8 cellular contexts compared by ENCODE assay signal in the genomic region with DNA sequence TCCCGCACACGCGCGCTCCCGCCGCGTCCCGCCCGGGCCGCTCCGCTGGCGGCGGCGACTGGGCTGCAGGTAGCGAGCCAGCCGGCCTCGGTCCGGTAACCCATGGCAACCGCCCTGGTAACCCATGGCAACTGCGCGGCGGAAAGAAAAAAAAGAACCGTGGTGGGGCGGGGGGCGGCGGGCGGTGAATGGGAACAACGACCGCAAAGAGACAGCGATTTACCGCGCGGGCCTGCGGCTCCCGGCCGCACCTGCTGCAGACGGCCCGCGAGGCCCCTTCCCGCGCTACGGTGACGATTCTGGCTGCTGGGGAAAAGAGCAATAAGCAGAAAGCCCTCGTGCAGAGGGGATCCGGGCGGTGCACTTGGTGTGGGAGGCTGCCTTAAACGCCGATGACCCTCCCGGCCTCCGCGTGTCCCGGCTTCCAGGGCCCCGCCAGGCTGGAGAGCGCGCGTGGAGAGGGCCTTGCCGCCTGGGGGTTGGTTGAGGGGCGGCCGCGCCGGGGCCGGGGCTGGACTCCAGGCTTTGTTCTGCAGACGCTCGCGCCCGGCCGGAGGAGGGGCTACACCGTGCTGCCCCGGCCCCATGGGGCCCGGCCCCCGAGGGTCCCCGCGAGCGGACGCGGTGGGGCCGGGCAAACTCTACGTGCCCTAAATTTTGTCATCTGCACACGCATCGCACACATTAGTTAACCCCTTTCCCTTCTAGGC.
DNase-seq lines count a peak whose midpoint lies in the region; ATAC-seq and TF ChIP-seq lines count a peak whose summit lies in the region.

No MANE protein-coding gene starts in this region.

- no TSS peak for BruUV-seq in MCF 10A (replicated peaks; lab: Mats Ljungman, UMichigan)

- H3K27me3 ChIP-seq in breast epithelium: peaks cover 4 to 90% of the 10 kb centered on the region in 2 donors
- peaks cover 29 to 98% (median 95%) of the 10 kb centered on the region in 7 donors for H3K27me3 ChIP-seq in heart right ventricle

- no peak overlapping the region for H3K27ac Mint-ChIP-seq in MCF 10A (ENCODE audit: low read depth, unreplicated experiment)
- peak overlapping the region; percentile 33 for H3K27ac Mint-ChIP-seq in activated T-cell treated with anti-CD3 and anti-CD28 coated beads, Interleukin-2, amount 50 U/mL, for 72 hours

- peaks cover 0 to 6% of the 10 kb centered on the region in 2 donors for H3K4me1 ChIP-seq in breast epithelium
- H3K4me1 ChIP-seq in heart right ventricle: peaks cover 2 to 14% (median 6%) of the 10 kb centered on the region in 9 donors

- WGBS in heart right ventricle, 2 donors: 2% methylated on average over 71 to 80 of the region's 80 CpGs

- H3K27me3 Mint-ChIP-seq in MCF 10A (ENCODE audit: insufficient read depth, unreplicated experiment): no peaks in the 10 kb centered on the region
- peaks cover 24% of the 10 kb centered on the region for H3K27me3 Mint-ChIP-seq in activated T-cell treated with anti-CD3 and anti-CD28 coated beads, Interleukin-2, amount 50 U/mL, for 72 hours (ENCODE audit: low read depth)

- H3K27ac ChIP-seq in breast epithelium (no peak overlapping the region), heart right ventricle (no peak overlapping the region)

- POLR2A ChIA-PET in MCF 10A (lab: Yijun Ruan, JAX): no interaction called here

- peak overlapping the region; percentile 46 to 54 (median 49) for H3K4me3 ChIP-seq in breast epithelium
- peak overlapping the region; percentile 9 to 52 (median 38) for H3K4me3 ChIP-seq in heart right ventricle

- no peak for TF ChIP-seq POLR2A in breast epithelium (IDR thresholded peaks at IDR 0.05)

- DNase-seq in breast epithelium (ENCODE audit: low spot score in 2 of 2): peak in 1 of 2 donors; percentile 60
- no peak for DNase-seq in MCF 10A (ENCODE audit: unreplicated experiment)
- peak; percentile 60 for DNase-seq in NCI-H345 treated with DMSO at 0.1 percent for 48 hours (lab: John Stamatoyannopoulos, UW; ENCODE audit: unreplicated experiment)
- peak; percentile 49 to 51 for DNase-seq in activated T-cell treated with anti-CD3 and anti-CD28 coated beads, Interleukin-2, amount 50 U/mL, for 72 hours
- DNase-seq in heart right ventricle: peak in 1 of 2 donors; percentile 21
- DNase-seq in posterior cingulate gyrus: peak; percentile 34 to 93 (median 64)
- DNase-seq in H4 (ENCODE audit: low spot score): no peak

- intact Hi-C loops in breast epithelium (cut with DNase I; ENCODE audit: low total_unique reads): no loop called here
- intact Hi-C loops in MCF 10A (cut with micrococcal nuclease): no loop called here
- intact Hi-C loops in heart right ventricle (cut with DNase I): loop anchor here in 3 of 10 donors (2.0 to 10.0 kb wide), 4 partner anchors 126 to 786 kb away; no protein-coding TSS in a partner anchor
- intact Hi-C loops in posterior cingulate gyrus (cut with DNase I): no loop called here

- H3K36me3 ChIP-seq in breast epithelium (no peaks in the 10 kb centered on the region), heart right ventricle (peaks cover 0 to 4% (median 0%) of the 10 kb centered on the region in 9 donors)

- H3K9me3 ChIP-seq in breast epithelium (no peaks in the 10 kb centered on the region), heart right ventricle (no peaks in the 10 kb centered on the region)

- H3K36me3 Mint-ChIP-seq in MCF 10A (ENCODE audit: insufficient read depth, unreplicated experiment): no peaks in the 10 kb centered on the region
- H3K36me3 Mint-ChIP-seq in activated T-cell treated with anti-CD3 and anti-CD28 coated beads, Interleukin-2, amount 50 U/mL, for 72 hours (ENCODE audit: insufficient read depth in 2 of 2): peaks cover 1 to 5% of the 10 kb centered on the region in 2 donors

- H3K4me1 Mint-ChIP-seq in MCF 10A (ENCODE audit: insufficient read depth, unreplicated experiment): peaks cover 5% of the 10 kb centered on the region
- peaks cover 5% of the 10 kb centered on the region for H3K4me1 Mint-ChIP-seq in activated T-cell treated with anti-CD3 and anti-CD28 coated beads, Interleukin-2, amount 50 U/mL, for 72 hours (ENCODE audit: low read depth)

- no peak overlapping the region for H3K4me3 Mint-ChIP-seq in MCF 10A (ENCODE audit: unreplicated experiment)
- H3K4me3 Mint-ChIP-seq in activated T-cell treated with anti-CD3 and anti-CD28 coated beads, Interleukin-2, amount 50 U/mL, for 72 hours: peak overlapping the region; percentile 86 to 93

- TF ChIP-seq CTCF in breast epithelium (IDR thresholded peaks at IDR 0.05) (no peak), MCF 10A (IDR thresholded peaks at IDR 0.05; ENCODE audit: unreplicated experiment) (no peak), heart right ventricle (IDR thresholded peaks at IDR 0.05) (no peak)

- CTCF ChIA-PET in MCF 10A (lab: Yijun Ruan, JAX): interaction anchor here (0.8 kb wide), 1 partner anchor 291 kb away, joined by 3 read pairs; no protein-coding TSS in a partner anchor

- no peaks in the 10 kb centered on the region for H3K9me3 Mint-ChIP-seq in MCF 10A (ENCODE audit: unreplicated experiment)
- H3K9me3 Mint-ChIP-seq in activated T-cell treated with anti-CD3 and anti-CD28 coated beads, Interleukin-2, amount 50 U/mL, for 72 hours: no peaks in the 10 kb centered on the region

- ATAC-seq in HG03060 (IDR thresholded peaks at IDR 0.05; ENCODE audit: low read depth, unreplicated experiment) (peak; percentile 6), heart right ventricle (peak; percentile 33 to 73 (median 40))
- ATAC-seq in activated T-cell treated with anti-CD3 and anti-CD28 coated beads, Interleukin-2, amount 50 U/mL, for 72 hours (replicated peaks in 1 of 2): peak; percentile 56

Comparison
In these comparisons a context has a peak if more than half of its experiments do, and no peak if none do; other contexts are left out.
1. DNase-seq: peak in NCI-H345 treated with DMSO at 0.1 percent for 48 hours (single experiment), activated T-cell treated with anti-CD3 and anti-CD28 coated beads, Interleukin-2, amount 50 U/mL, for 72 hours (2 of 2) and posterior cingulate gyrus (10 of 10); none in MCF 10A (single experiment) and H4 (single experiment).
2. ATAC-seq: peak in every context shown above with its lines; median percentile 56 in activated T-cell treated with anti-CD3 and anti-CD28 coated beads, Interleukin-2, amount 50 U/mL, for 72 hours; 40 in heart right ventricle; 6 in HG03060.